In genomic region chr10:128606041-128606440, GRCh38 we compare ENCODE assay signal across 1 cellular context.
TF ChIP-seq lines count a peak whose summit lies in the region.

No MANE protein-coding gene starts in this region.

TF ChIP-seq in HCT116, 20 proteins besides CTCF, POLR2A, EP300 and RAD21 (continued from another document):
- TF ChIP-seq ZBTB33 (IDR thresholded peaks at IDR 0.05; ENCODE audit: extremely low read depth, insufficient replicate concordance, low read length), result no peak
